17 cellular contexts compared by ENCODE assay signal in genomic region chr19:42352893-42353259, GRCh38. TPM values are rescaled to one million over a fixed set of nuclear protein-coding genes. Genes with fewer than 3 reads are reported as not detected.
"Had no signal": no experiment of that assay in that cellular context is flagged by ENCODE, and none has a peak within 500 bp of the region (broad histone marks: within the 10 kb centered on the region; RNA-seq: fewer than 3 reads in every experiment).

No MANE protein-coding gene starts in this region.

- ATAC-seq: left colon, left ventricle myocardium superior, psoas muscle, right lobe of liver had no signal

- H3K27me3 Mint-ChIP-seq: natural killer cell treated with Interleukin-12 subunit alpha and Interleukin-12 subunit beta and Interleukin-15 and Interleukin-18, amount 100 ng/mL, for 72 hours had no signal

- H3K27me3 ChIP-seq: hepatocyte, right lobe of liver, stomach had no signal

- H3K9me3 Mint-ChIP-seq: natural killer cell treated with Interleukin-12 subunit alpha and Interleukin-12 subunit beta and Interleukin-15 and Interleukin-18, amount 100 ng/mL, for 72 hours had no signal

- DNase-seq: foreskin melanocyte; kidney; left colon; left ventricle myocardium superior; psoas muscle; right lobe of liver; stimulated activated CD4-positive, alpha-beta T cell treated with anti-CD3 and anti-CD28 coated beads, Interleukin-2, amount 100 ng/mL, for 24 hours; stimulated activated CD4-positive, alpha-beta T cell treated with anti-CD3 and anti-CD28 coated beads, Interleukin-4, amount 100 ng/mL, for 4 hours; stimulated activated naive CD4-positive, alpha-beta T cell; stomach; trophoblast cell had no signal

- H3K9me3 ChIP-seq: psoas muscle, right lobe of liver, stomach had no signal

- H3K4me3 Mint-ChIP-seq: natural killer cell treated with Interleukin-12 subunit alpha and Interleukin-12 subunit beta and Interleukin-15 and Interleukin-18, amount 100 ng/mL, for 72 hours had no signal

- H3K4me3 ChIP-seq: hepatocyte, lung, psoas muscle, right lobe of liver, stomach had no signal

- H3K27ac ChIP-seq: hepatocyte, psoas muscle, right lobe of liver, stomach had no signal

- H3K27ac Mint-ChIP-seq: natural killer cell treated with Interleukin-12 subunit alpha and Interleukin-12 subunit beta and Interleukin-15 and Interleukin-18, amount 100 ng/mL, for 72 hours had no signal

- H3K36me3 Mint-ChIP-seq: natural killer cell treated with Interleukin-12 subunit alpha and Interleukin-12 subunit beta and Interleukin-15 and Interleukin-18, amount 100 ng/mL, for 72 hours had no signal

- H3K4me1 ChIP-seq: psoas muscle, right lobe of liver, stomach had no signal

RNA-seq across cellular contexts. Expression of gene CNFN, which starts 37.2 kb away (rescaled TPM):
- total RNA-seq: natural killer cell treated with Interleukin-12 subunit alpha and Interleukin-12 subunit beta and Interleukin-15 and Interleukin-18, amount 100 ng/mL, for 72 hours; omental fat pad; psoas muscle; right lobe of liver; skeletal muscle tissue; urinary bladder had no signal

RNA-seq across cellular contexts. Expression of gene TMEM145, which starts 39.8 kb away (rescaled TPM):
- total RNA-seq: kidney, urinary bladder had no signal
- polyA plus RNA-seq: hepatocyte had no signal

RNA-seq across cellular contexts. Expression of gene PRR19, which starts 50.9 kb away (rescaled TPM):
- total RNA-seq: left ventricle myocardium superior, skeletal muscle tissue, stomach, urinary bladder had no signal
